ENCODE assay signal across 8 cellular contexts in genomic region chr2:121099329-121100318, GRCh38.
DNase-seq lines count a peak whose midpoint lies in the region; ATAC-seq and TF ChIP-seq lines count a peak whose summit lies in the region.

No MANE protein-coding gene starts in this region.

- DNase-seq in GM12865 (ENCODE audit: low read depth): no peak
- DNase-seq in NCI-H460 (ENCODE audit: extremely low read depth, low read depth): peak; percentile 35
- DNase-seq in fibroblast of lung (ENCODE audit: low read depth in 2 of 2): no peak
- peak; percentile 55 for DNase-seq in putamen (ENCODE audit: low spot score)
- DNase-seq in retina: no peak
- no peak for DNase-seq in mesenteric fat pad (ENCODE audit: low spot score)
- no peak for DNase-seq in hepatic stellate cell (ENCODE audit: low spot score)

- no peak overlapping the region for H2AFZ ChIP-seq in fibroblast of lung (ENCODE audit: low read length)

- no peaks in the 10 kb centered on the region for H3K79me2 ChIP-seq in fibroblast of lung (ENCODE audit: control insufficient read depth, insufficient read depth, low read length)

- H3K4me3 ChIP-seq in GM12865 (ENCODE audit: low read depth, low read length) (no peak overlapping the region), fibroblast of lung (replicated peaks in 1 of 4; ENCODE audit: control extremely low read depth in 1 of 4, insufficient read depth in 1 of 4, low read depth in 3 of 4, low read length in 4 of 4) (no peak overlapping the region)

- ATAC-seq in GM21515 (IDR thresholded peaks at IDR 0.05; ENCODE audit: unreplicated experiment): no peak

- no peak overlapping the region for H3K27ac ChIP-seq in fibroblast of lung (ENCODE audit: insufficient read depth, low read length)

- no peak overlapping the region for H3K9ac ChIP-seq in fibroblast of lung (ENCODE audit: insufficient read depth, low read length)

- no peaks in the 10 kb centered on the region for H3K36me3 ChIP-seq in fibroblast of lung (ENCODE audit: control insufficient read depth, insufficient read depth, low read length)

- H3K4me1 ChIP-seq in fibroblast of lung (ENCODE audit: control insufficient read depth, extremely low read depth, insufficient read depth, low read length): no peaks in the 10 kb centered on the region

- TF ChIP-seq CTCF in GM12865 (IDR thresholded peaks at IDR 0.05; ENCODE audit: insufficient read depth, low read depth, low read length, missing control alignments): peak; percentile 28
- TF ChIP-seq CTCF in fibroblast of lung (conservative IDR thresholded peaks at IDR 0.05 in 1 of 2, IDR thresholded peaks at IDR 0.05 in 1 of 2; ENCODE audit: low read depth in 1 of 2, low read length in 2 of 2): peak; percentile 24 to 36

- H4K20me1 ChIP-seq in fibroblast of lung (ENCODE audit: control insufficient read depth, extremely low read depth, insufficient read depth, low read length): no peaks in the 10 kb centered on the region

- no peaks in the 10 kb centered on the region for H3K9me3 ChIP-seq in fibroblast of lung (ENCODE audit: control insufficient read depth, insufficient read depth, low read depth, low read length)

- H3K4me2 ChIP-seq in fibroblast of lung (ENCODE audit: extremely low read depth, insufficient read depth, low read length): no peak overlapping the region

- peaks cover 20% of the 10 kb centered on the region for H3K27me3 ChIP-seq in fibroblast of lung (ENCODE audit: control insufficient read depth, insufficient read depth, low read length)

Comparison
In these comparisons a context has a peak if more than half of its experiments do, and no peak if none do; other contexts are left out.
1. DNase-seq: peak in NCI-H460 (single experiment) and putamen (single experiment); none in GM12865 (single experiment), fibroblast of lung (0 of 2), retina (single experiment), mesenteric fat pad (single experiment) and hepatic stellate cell (single experiment).